In the genomic region with DNA sequence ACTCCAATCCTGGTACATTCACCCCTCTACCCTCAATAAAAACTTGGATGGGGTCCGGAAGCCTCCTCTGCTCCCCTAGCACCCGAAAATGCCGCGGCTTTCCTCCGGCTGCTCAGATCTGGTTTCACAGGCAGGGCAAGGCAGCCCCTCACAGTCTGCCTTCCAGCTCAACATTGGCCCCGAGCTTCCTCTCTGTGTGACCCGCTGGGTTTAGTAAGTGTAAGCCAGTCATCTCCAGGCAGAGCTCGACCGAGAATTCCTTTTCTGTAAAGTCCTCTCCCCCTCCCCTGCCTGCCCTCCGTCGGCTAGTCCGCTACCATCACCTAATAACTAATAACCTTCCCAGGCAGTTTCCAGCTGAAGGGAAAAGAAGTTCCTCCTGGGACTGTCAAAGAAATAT, we compare ENCODE assay signal across 10 cellular contexts. TPM values are rescaled to one million over a fixed set of nuclear protein-coding genes. Genes with fewer than 3 reads are reported as not detected.
DNase-seq lines count a peak whose midpoint lies in the region; ATAC-seq and TF ChIP-seq lines count a peak whose summit lies in the region.
"Had no signal": no experiment of that assay in that cellular context is flagged by ENCODE, and none has a peak within 500 bp of the region (broad histone marks: within the 10 kb centered on the region; RNA-seq: fewer than 3 reads in every experiment).

No MANE protein-coding gene starts in this region.

- no peak overlapping the region for H2AFZ ChIP-seq in neural progenitor cell (replicated peaks)

- H3K79me2 ChIP-seq in neural progenitor cell (ENCODE audit: low read depth), result no peaks in the 10 kb centered on the region

- no peaks in the 10 kb centered on the region for H3K36me3 Mint-ChIP-seq in neural progenitor cell
- no peaks in the 10 kb centered on the region for H3K36me3 Mint-ChIP-seq in activated naive CD8-positive, alpha-beta T cell treated with anti-CD3 and anti-CD28 coated beads for 36 hours
- H3K36me3 Mint-ChIP-seq in T-helper 17 cell (ENCODE audit: low read depth), result no peaks in the 10 kb centered on the region

- H3K4me1 ChIP-seq in RWPE2 (ENCODE audit: insufficient read depth, poor library complexity, severe bottlenecking) (peaks cover 39% of the 10 kb centered on the region), neural progenitor cell (peaks cover 15% of the 10 kb centered on the region)

- H3K4me3 Mint-ChIP-seq in neural progenitor cell (peak overlapping the region; percentile 87), T-helper 17 cell (no peak overlapping the region)
- H3K4me3 Mint-ChIP-seq in activated naive CD8-positive, alpha-beta T cell treated with anti-CD3 and anti-CD28 coated beads for 36 hours, result no peak overlapping the region
- H3K4me3 Mint-ChIP-seq: CD4-positive, alpha-beta T cell had no signal

- H3K27me3 Mint-ChIP-seq in neural progenitor cell (ENCODE audit: insufficient read depth, low read depth), result peaks cover 15% of the 10 kb centered on the region
- peaks cover 81% of the 10 kb centered on the region for H3K27me3 Mint-ChIP-seq in activated naive CD8-positive, alpha-beta T cell treated with anti-CD3 and anti-CD28 coated beads for 36 hours
- peaks cover 54% of the 10 kb centered on the region for H3K27me3 Mint-ChIP-seq in T-helper 17 cell

- no peak overlapping the region for H3K9ac ChIP-seq in neural progenitor cell

- H3K9me3 Mint-ChIP-seq in neural progenitor cell, result no peaks in the 10 kb centered on the region
- no peaks in the 10 kb centered on the region for H3K9me3 Mint-ChIP-seq in activated naive CD8-positive, alpha-beta T cell treated with anti-CD3 and anti-CD28 coated beads for 36 hours
- H3K9me3 Mint-ChIP-seq: CD4-positive, alpha-beta T cell had no signal

- H3F3A ChIP-seq in neural progenitor cell (ENCODE audit: low read depth), result no peaks in the 10 kb centered on the region

- CTCF ChIA-PET in AG04450 (lab: Charles Lee), result interaction anchor here (0.6 to 1.6 kb wide), 4 partner anchors 241 to 1467 kb away, joined by 3 to 5 read pairs (median 4); no protein-coding TSS in a partner anchor

- peak overlapping the region; percentile 86 for H3K4me2 ChIP-seq in neural progenitor cell

- H3K27ac ChIP-seq in AG04450 (ENCODE audit: low read depth, low read length) (peak overlapping the region; percentile 91), RWPE2 (ENCODE audit: poor library complexity, severe bottlenecking) (peak overlapping the region; percentile 75), neural progenitor cell (no peak overlapping the region)

- H4K20me1 ChIP-seq in neural progenitor cell (ENCODE audit: low read depth), result no peaks in the 10 kb centered on the region

- POLR2A ChIA-PET in AG04450 (lab: Yijun Ruan, JAX), result interaction anchor here (1.1 kb wide), 1 partner anchor 187 kb away, joined by 5 read pairs; no protein-coding TSS in a partner anchor

- H3K4me1 Mint-ChIP-seq in neural progenitor cell (peaks cover 35% of the 10 kb centered on the region), T-helper 17 cell (peaks cover 2% of the 10 kb centered on the region)
- peaks cover 11% of the 10 kb centered on the region for H3K4me1 Mint-ChIP-seq in activated naive CD8-positive, alpha-beta T cell treated with anti-CD3 and anti-CD28 coated beads for 36 hours

- DNase-seq in AG04450 (ENCODE audit: low read depth, low spot score), result no peak
- no peak for DNase-seq in RWPE2 (ENCODE audit: low spot score)
- no peak for DNase-seq in fibroblast of villous mesenchyme (ENCODE audit: low read depth)
- peak; percentile 65 for DNase-seq in neural progenitor cell (ENCODE audit: low spot score)
- DNase-seq in activated naive CD8-positive, alpha-beta T cell treated with anti-CD3 and anti-CD28 coated beads for 36 hours, result no peak
- no peak for DNase-seq in SKM-1 (lab: John Stamatoyannopoulos, UW; ENCODE audit: unreplicated experiment)
- no peak for DNase-seq in T-helper 17 cell
- DNase-seq: CD4-positive, alpha-beta T cell; left colon had no signal

- no peak overlapping the region for H3K27ac Mint-ChIP-seq in neural progenitor cell
- no peak overlapping the region for H3K27ac Mint-ChIP-seq in activated naive CD8-positive, alpha-beta T cell treated with anti-CD3 and anti-CD28 coated beads for 36 hours
- no peak overlapping the region for H3K27ac Mint-ChIP-seq in T-helper 17 cell
- H3K27ac Mint-ChIP-seq: CD4-positive, alpha-beta T cell had no signal

- no peaks in the 10 kb centered on the region for H3K27me3 ChIP-seq in AG04450 (ENCODE audit: control insufficient read depth, insufficient read depth, low read length)
- no peaks in the 10 kb centered on the region for H3K27me3 ChIP-seq in RWPE2 (ENCODE audit: insufficient read depth, poor library complexity, severe bottlenecking)
- peaks cover 65% of the 10 kb centered on the region for H3K27me3 ChIP-seq in neural progenitor cell

- ATAC-seq in RWPE2 (ENCODE audit: low read depth), result no peak
- ATAC-seq in HG03469 (IDR thresholded peaks at IDR 0.05; ENCODE audit: unreplicated experiment), result no peak
- ATAC-seq in T-helper 17 cell, result no peak
- ATAC-seq: left colon had no signal

- peak overlapping the region; percentile 81 for H3K4me3 ChIP-seq in AG04450 (ENCODE audit: low read depth, low read length)
- H3K4me3 ChIP-seq in RWPE2 (ENCODE audit: severe bottlenecking), result peak overlapping the region; percentile 43
- H3K4me3 ChIP-seq in fibroblast of villous mesenchyme (ENCODE audit: low read depth, low read length), result peak overlapping the region; percentile 70
- H3K4me3 ChIP-seq in neural progenitor cell, result peak overlapping the region; percentile 48

- H3K36me3 ChIP-seq in RWPE2 (ENCODE audit: low read depth), result peaks cover 74% of the 10 kb centered on the region
- no peaks in the 10 kb centered on the region for H3K36me3 ChIP-seq in neural progenitor cell

- TF ChIP-seq CTCF in AG04450 (IDR thresholded peaks at IDR 0.05; ENCODE audit: low read depth, low read length) (no peak), RWPE2 (IDR thresholded peaks at IDR 0.05; ENCODE audit: poor library complexity, severe bottlenecking) (no peak), fibroblast of villous mesenchyme (IDR thresholded peaks at IDR 0.05; ENCODE audit: insufficient read depth, low read depth, low read length) (no peak), neural progenitor cell (IDR thresholded peaks at IDR 0.05) (no peak)

- H3K9me3 ChIP-seq in AG04450 (ENCODE audit: control insufficient read depth, insufficient read depth, low read length) (no peaks in the 10 kb centered on the region; the same call in 1 of the 2 replicates), RWPE2 (ENCODE audit: severe bottlenecking) (no peaks in the 10 kb centered on the region), neural progenitor cell (ENCODE audit: low read depth) (no peaks in the 10 kb centered on the region), T-helper 17 cell (ENCODE audit: control insufficient read depth, low read length, poor library complexity, severe bottlenecking) (no peaks in the 10 kb centered on the region)

RNA-seq across cellular contexts. Expression of a gene that starts 3.4 kb away (rescaled TPM):
- 28.1 and 28.5 TPM in 2 replicates for polyA plus RNA-seq in AG04450 (2011; rRNA removed)
- polyA minus RNA-seq in AG04450 (2011; rRNA and poly(A)+ RNA removed), result 87.0 and 104 TPM in 2 replicates
- 65.2 and 84.7 TPM in 2 replicates for total RNA-seq in fibroblast of villous mesenchyme
- total RNA-seq in neural progenitor cell (ENCODE audit: low replicate concordance), result 0.09 TPM in 1 of 2 replicates, not detected in the other
- not detected for total RNA-seq in activated naive CD8-positive, alpha-beta T cell treated with anti-CD3 and anti-CD28 coated beads for 36 hours
- under 1 TPM in 1 of 2 donors, not detected in 1; 0.12 TPM for total RNA-seq in T-helper 17 cell
- total RNA-seq: CD4-positive, alpha-beta T cell had no signal

Comparison
In these comparisons a context has a peak if more than half of its experiments do, and no peak if none do; other contexts are left out.
1. RNA of a gene that starts 3.4 kb away (total RNA-seq): 65.2 to 84.7 TPM in fibroblast of villous mesenchyme; 0.12 TPM in T-helper 17 cell, 0.09 TPM in neural progenitor cell and not detected in activated naive CD8-positive, alpha-beta T cell treated with anti-CD3 and anti-CD28 coated beads for 36 hours; every median in the first group is over 10 times any median in the second.
2. Peak in every context shown above with its lines, with median percentiles within 50 percentile points of each other: H3K4me3 ChIP-seq.